ENCODE assay signal across 9 cellular contexts in genomic region chr9:98819231-98819630, GRCh38.
"Had no signal": no experiment of that assay in that cellular context is flagged by ENCODE, and none has a peak within 500 bp of the region (broad histone marks: within the 10 kb centered on the region; RNA-seq: fewer than 3 reads in every experiment).

No MANE protein-coding gene starts in this region.

- H3K4me1 ChIP-seq: HAP-1 had no signal

- H3K27ac ChIP-seq: GM23248, HL-60 had no signal

- DNase-seq: GM23248, GOT3, H7, HFFc6, IMR-90, KBM-7 had no signal

- H3K9me3 ChIP-seq: HAP-1 had no signal

- ATAC-seq: HCT116 had no signal

- H3K9ac ChIP-seq: GM23248 had no signal

- H2AFZ ChIP-seq: GM23248 had no signal

- H3K27ac Mint-ChIP-seq: HFFc6 had no signal

- H3K4me3 ChIP-seq: GM23248, HAP-1 had no signal

- H3K4me3 Mint-ChIP-seq: HFFc6 had no signal

- H3K36me3 ChIP-seq: HAP-1 had no signal
